8 cellular contexts compared by ENCODE assay signal in the genomic region with DNA sequence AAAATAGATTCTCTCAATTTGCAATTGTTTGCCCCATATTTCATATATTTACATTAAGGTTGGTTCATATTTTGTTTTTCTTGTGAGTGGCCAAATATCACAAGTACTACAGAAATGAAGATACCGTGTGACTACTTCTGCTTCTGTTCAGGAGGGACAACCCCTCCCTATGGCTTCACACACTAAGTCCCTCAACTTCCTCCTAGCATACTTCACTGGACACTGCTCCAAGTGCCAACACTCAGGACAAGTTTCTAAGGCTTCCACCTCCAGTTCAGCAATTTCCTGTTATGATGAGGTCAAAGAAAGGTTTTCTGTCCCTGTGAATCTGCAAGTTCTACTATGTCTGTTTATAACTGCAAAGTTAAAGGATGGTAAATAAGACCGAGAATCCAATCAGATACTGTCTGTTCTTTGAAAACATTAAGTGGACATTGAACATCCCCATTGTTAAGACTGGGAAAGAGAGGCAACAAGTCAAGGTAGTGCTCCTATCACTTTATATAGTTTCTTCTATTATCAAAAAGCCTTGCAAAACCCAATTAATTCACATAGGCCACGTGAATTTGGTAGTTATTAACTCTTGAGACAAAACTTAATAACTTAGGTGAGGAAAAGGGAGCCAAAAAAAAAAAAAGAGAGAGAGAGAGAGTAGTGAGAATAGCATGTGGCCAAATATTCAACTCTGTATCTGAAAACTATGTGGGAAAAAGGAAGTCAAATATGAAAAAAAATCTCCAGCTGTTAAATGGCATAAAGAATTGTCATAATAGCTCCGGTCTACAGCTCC.
DNase-seq lines count a peak whose midpoint lies in the region; ATAC-seq, FAIRE-seq and TF ChIP-seq lines count a peak whose summit lies in the region.

No MANE protein-coding gene starts in this region.

- peak overlapping the region; percentile 61 for H3K4me3 Mint-ChIP-seq in endodermal cell

- peaks cover 9% of the 10 kb centered on the region for H3K4me1 Mint-ChIP-seq in endodermal cell

- H3K4me3 ChIP-seq in endodermal cell (ENCODE audit: low read length) (peak overlapping the region; percentile 71), prostate gland (no peak overlapping the region), ovary (no peak overlapping the region)

- TF ChIP-seq CTCF in endodermal cell (conservative IDR thresholded peaks at IDR 0.05): no peak
- TF ChIP-seq CTCF in prostate gland (IDR thresholded peaks at IDR 0.05): no peak
- TF ChIP-seq CTCF in ovary (IDR thresholded peaks at IDR 0.05): no peak

- no peaks in the 10 kb centered on the region for H3K9me3 Mint-ChIP-seq in endodermal cell

- no peaks in the 10 kb centered on the region for H3K36me3 Mint-ChIP-seq in endodermal cell (ENCODE audit: low read depth)

- ATAC-seq in GM21786 (IDR thresholded peaks at IDR 0.05; ENCODE audit: unreplicated experiment): peak; percentile 96

- H3K9ac ChIP-seq in endodermal cell (ENCODE audit: extremely low read depth, low read length, poor library complexity, severe bottlenecking): no peak overlapping the region

- DNase-seq in GM12891 (ENCODE audit: insufficient read length, low spot score): no peak
- DNase-seq in Kasumi-1 (lab: John Stamatoyannopoulos, UW): peak; percentile 38 to 57
- DNase-seq in endodermal cell: no peak
- peak; percentile 44 for DNase-seq in pons (ENCODE audit: low spot score)
- DNase-seq in prostate gland (ENCODE audit: low spot score): no peak
- no peak for DNase-seq in ovary
- DNase-seq in NCI-H2196 (lab: John Stamatoyannopoulos, UW; ENCODE audit: unreplicated experiment): no peak

- H3K27ac Mint-ChIP-seq in endodermal cell: peak overlapping the region; percentile 83

- no peaks in the 10 kb centered on the region for H3K27me3 Mint-ChIP-seq in endodermal cell (ENCODE audit: insufficient read depth)

- peak; percentile 13 for FAIRE-seq in GM12891 (lab: Jason Lieb, UNC)

- intact Hi-C loops in prostate gland (cut with DNase I) (no loop called here), ovary (cut with DNase I) (no loop called here)

- H3K9me3 ChIP-seq in endodermal cell (ENCODE audit: control insufficient read depth, low read length): no peaks in the 10 kb centered on the region
- H3K9me3 ChIP-seq in prostate gland: no peaks in the 10 kb centered on the region
- no peaks in the 10 kb centered on the region for H3K9me3 ChIP-seq in ovary

- no peak overlapping the region for H3K27ac ChIP-seq in endodermal cell (ENCODE audit: low read depth, low read length)
- H3K27ac ChIP-seq in prostate gland: no peak overlapping the region
- H3K27ac ChIP-seq in ovary: no peak overlapping the region

- no peaks in the 10 kb centered on the region for H3K27me3 ChIP-seq in endodermal cell (ENCODE audit: control insufficient read depth, insufficient read depth, low read length, poor library complexity, severe bottlenecking)
- no peaks in the 10 kb centered on the region for H3K27me3 ChIP-seq in prostate gland (replicated peaks; ENCODE audit: insufficient read depth)
- H3K27me3 ChIP-seq in ovary: no peaks in the 10 kb centered on the region

- no peaks in the 10 kb centered on the region for H3K4me1 ChIP-seq in endodermal cell (ENCODE audit: control insufficient read depth, insufficient read depth, low read length)
- no peaks in the 10 kb centered on the region for H3K4me1 ChIP-seq in prostate gland (replicated peaks)
- H3K4me1 ChIP-seq in ovary (ENCODE audit: insufficient read depth): no peaks in the 10 kb centered on the region

- TF ChIP-seq POLR2A in GM12891 (IDR thresholded peaks at IDR 0.05; ENCODE audit: low read depth, low read length) (no peak), prostate gland (IDR thresholded peaks at IDR 0.05) (no peak), ovary (IDR thresholded peaks at IDR 0.05) (no peak)

- TF ChIP-seq EP300 in ovary (IDR thresholded peaks at IDR 0.05): no peak

- 73 to 79% methylated on average over 3 to 4 of the region's 4 CpGs for WGBS in endodermal cell (ENCODE audit: insufficient coverage in 1 of 2, insufficient read length in 1 of 2), 2 experiments
- WGBS in prostate gland: 45% methylated on average over 4 of the region's 4 CpGs
- 20 to 44% (median 27%) methylated on average over 4 of the region's 4 CpGs for WGBS in ovary, 3 donors

- H3K36me3 ChIP-seq in endodermal cell (ENCODE audit: control insufficient read depth, insufficient read depth, low read length) (no peaks in the 10 kb centered on the region), prostate gland (no peaks in the 10 kb centered on the region), ovary (no peaks in the 10 kb centered on the region)

TF ChIP-seq in GM12891, 5 proteins besides CTCF, POLR2A, EP300 and RAD21:
- TF ChIP-seq SPI1 (IDR thresholded peaks at IDR 0.05; ENCODE audit: low read depth, low read length): peak; percentile 40; the same call in 1 of the 2 replicates
- TF ChIP-seq POU2F2 (IDR thresholded peaks at IDR 0.05; ENCODE audit: low read depth, low read length): no peak

Comparison
In these comparisons a context has a peak if more than half of its experiments do, and no peak if none do; other contexts are left out.
1. DNase-seq: peak in Kasumi-1 (2 of 2) and pons (single experiment); none in GM12891 (single experiment), endodermal cell (single experiment), prostate gland (single experiment), ovary (0 of 5) and NCI-H2196 (single experiment).